12 cellular contexts compared by ENCODE assay signal in genomic region chr6:55758156-55758942, GRCh38.
DNase-seq lines count a peak whose midpoint lies in the region; ATAC-seq and TF ChIP-seq lines count a peak whose summit lies in the region.
"Had no signal": no experiment of that assay in that cellular context is flagged by ENCODE, and none has a peak within 500 bp of the region (broad histone marks: within the 10 kb centered on the region; RNA-seq: fewer than 3 reads in every experiment).

No MANE protein-coding gene starts in this region.

- TF ChIP-seq CTCF in cardiac muscle cell (IDR thresholded peaks at IDR 0.05; ENCODE audit: low read depth, low read length) (no peak), upper lobe of left lung (IDR thresholded peaks at IDR 0.05) (no peak)

- no peaks in the 10 kb centered on the region for H3K9me3 ChIP-seq in cardiac muscle cell (ENCODE audit: low read depth)
- H3K9me3 ChIP-seq in upper lobe of left lung, result no peaks in the 10 kb centered on the region
- H3K9me3 ChIP-seq: psoas muscle had no signal

- TF ChIP-seq POLR2A in upper lobe of left lung (IDR thresholded peaks at IDR 0.05), result no peak

- no peak overlapping the region for H3K4me3 ChIP-seq in cardiac muscle cell
- no peak overlapping the region for H3K4me3 ChIP-seq in upper lobe of left lung
- H3K4me3 ChIP-seq: GM23338, psoas muscle had no signal

- no peaks in the 10 kb centered on the region for H3K27me3 ChIP-seq in cardiac muscle cell
- H3K27me3 ChIP-seq in upper lobe of left lung, result no peaks in the 10 kb centered on the region

- H3K36me3 ChIP-seq in cardiac muscle cell (peaks cover 68% of the 10 kb centered on the region), upper lobe of left lung (no peaks in the 10 kb centered on the region)

- peak overlapping the region; percentile 18 for H3K27ac ChIP-seq in cardiac muscle cell
- no peak overlapping the region for H3K27ac ChIP-seq in upper lobe of left lung
- H3K27ac ChIP-seq: psoas muscle had no signal

- WGBS in upper lobe of left lung, 2 donors, result 64 to 68% methylated on average over 3 of the region's 3 CpGs

- DNase-seq in NCI-H82 (lab: John Stamatoyannopoulos, UW), result peak; percentile 42
- DNase-seq in NCI-H82 treated with DMSO at 0.1 percent for 48 hours (lab: John Stamatoyannopoulos, UW; ENCODE audit: unreplicated experiment), result no peak
- DNase-seq in amniotic stem cell (lab: John Stamatoyannopoulos, UW), result peak; percentile 80
- peak in 1 of 2 donors; percentile 76 for DNase-seq in cardiac muscle cell (ENCODE audit: low read depth in 1 of 2, low spot score in 1 of 2)
- DNase-seq in upper lobe of left lung, result peak in 1 of 2 donors; percentile 22
- DNase-seq: activated CD8-positive, alpha-beta memory T cell treated with anti-CD3 and anti-CD28 coated beads, Interleukin-2, amount 10 ng/mL, durations not matched to agents 7 days and 5 days; NCI-H1930; psoas muscle had no signal

- H3K4me1 ChIP-seq in cardiac muscle cell (ENCODE audit: low read depth) (no peaks in the 10 kb centered on the region), upper lobe of left lung (peaks cover 0 to 5% (median 0%) of the 10 kb centered on the region in 4 donors)
- H3K4me1 ChIP-seq: psoas muscle had no signal

- TF ChIP-seq EP300 in upper lobe of left lung (IDR thresholded peaks at IDR 0.05), result no peak

- ATAC-seq in upper lobe of left lung (ENCODE audit: low FRiP score in 2 of 2) (peak; percentile 40 to 93), GM21526 (IDR thresholded peaks at IDR 0.05; ENCODE audit: low FRiP score, unreplicated experiment) (no peak), HG03520 (IDR thresholded peaks at IDR 0.05; ENCODE audit: unreplicated experiment) (no peak), GM21737 (IDR thresholded peaks at IDR 0.05; ENCODE audit: unreplicated experiment) (no peak)
- ATAC-seq: activated CD8-positive, alpha-beta memory T cell treated with anti-CD3 and anti-CD28 coated beads, Interleukin-2, amount 10 ng/mL, durations not matched to agents 7 days and 5 days; GM23338 had no signal

Comparison
In these comparisons a context has a peak if more than half of its experiments do, and no peak if none do; other contexts are left out.
1. ATAC-seq: peak in upper lobe of left lung (2 of 2); none in GM21526 (single experiment), HG03520 (single experiment) and GM21737 (single experiment).